ENCODE assay signal across 12 cellular contexts in genomic region chr1:165903672-165904071, GRCh38.
A peak's percentile ranks its signal among the peaks of the same experiment; 100 is the strongest.
DNase-seq lines count a peak whose midpoint lies in the region; ATAC-seq, FAIRE-seq and TF ChIP-seq lines count a peak whose summit lies in the region.
"Had no signal": no experiment of that assay in that cellular context is flagged by ENCODE, and none has a peak within 500 bp of the region (broad histone marks: within the 10 kb centered on the region; RNA-seq: fewer than 3 reads in every experiment).

No MANE protein-coding gene starts in this region.

- peak; percentile 75 for DNase-seq in DMS153 treated with DMSO at 0.1 percent for 48 hours (lab: John Stamatoyannopoulos, UW; ENCODE audit: unreplicated experiment)
- DNase-seq in M059J (ENCODE audit: low read depth) = peak; percentile 93
- peak; percentile 66 for DNase-seq in astrocyte (ENCODE audit: low read depth)
- no peak for DNase-seq in HepG2 (ENCODE audit: low spot score)
- DNase-seq in cerebellum (ENCODE audit: low spot score) = no peak
- no peak for DNase-seq in activated CD4-positive, alpha-beta memory T cell treated with anti-CD3 and anti-CD28 coated beads, Interleukin-2, amount 10 ng/mL, durations not matched to agents 7 days and 5 days
- DNase-seq: hypothalamus, SIG-M5, upper lobe of left lung had no signal

- peaks cover 40% of the 10 kb centered on the region for H3K36me3 Mint-ChIP-seq in astrocyte (ENCODE audit: low read depth, unreplicated experiment)
- H3K36me3 Mint-ChIP-seq in activated CD4-positive, alpha-beta memory T cell treated with anti-CD3 and anti-CD28 coated beads, Interleukin-2, amount 10 ng/mL, durations not matched to agents 7 days and 5 days (ENCODE audit: low read depth) = peaks cover 12% of the 10 kb centered on the region

- TF ChIP-seq EP300 in HepG2 (IDR thresholded peaks at IDR 0.05; ENCODE audit: low read depth in 2 of 2, low read length in 2 of 2) (no peak), HepG2 (CRISPR knock-in tag; IDR thresholded peaks at IDR 0.05; ENCODE audit: borderline replicate concordance) (no peak)

- H3K4me1 Mint-ChIP-seq in astrocyte (ENCODE audit: low read depth, unreplicated experiment) = peaks cover 59% of the 10 kb centered on the region
- H3K4me1 Mint-ChIP-seq in activated CD4-positive, alpha-beta memory T cell treated with anti-CD3 and anti-CD28 coated beads, Interleukin-2, amount 10 ng/mL, durations not matched to agents 7 days and 5 days = peaks cover 6% of the 10 kb centered on the region

- H3K4me2 ChIP-seq in astrocyte (ENCODE audit: low read length) (peak overlapping the region; percentile 19), HepG2 (ENCODE audit: low read depth, low read length) (no peak overlapping the region)

- H3K9ac ChIP-seq in astrocyte (ENCODE audit: low read length) (no peak overlapping the region), HepG2 (ENCODE audit: insufficient read depth, low read depth, low read length) (no peak overlapping the region)

- no peak overlapping the region for H3K4me3 Mint-ChIP-seq in astrocyte (ENCODE audit: unreplicated experiment)
- H3K4me3 Mint-ChIP-seq in activated CD4-positive, alpha-beta memory T cell treated with anti-CD3 and anti-CD28 coated beads, Interleukin-2, amount 10 ng/mL, durations not matched to agents 7 days and 5 days = no peak overlapping the region
- H3K4me3 Mint-ChIP-seq: neural crest cell had no signal

- no TSS peak for BruUV-seq in HepG2 (replicated peaks; lab: Mats Ljungman, UMichigan)

- H3K27ac ChIP-seq in astrocyte (ENCODE audit: low read depth, low read length) (no peak overlapping the region), HepG2 (ENCODE audit: extremely low read length, insufficient read depth, low read length) (peak overlapping the region; percentile 84)
- H3K27ac ChIP-seq: upper lobe of left lung had no signal

- peaks cover 26% of the 10 kb centered on the region for H3K79me2 ChIP-seq in astrocyte (ENCODE audit: insufficient read depth, low read length)
- peaks cover 3% of the 10 kb centered on the region for H3K79me2 ChIP-seq in HepG2 (ENCODE audit: insufficient read depth, low read length)

- H3K4me1 ChIP-seq in astrocyte (ENCODE audit: insufficient read depth, low read length) (peaks cover 37% of the 10 kb centered on the region), HepG2 (ENCODE audit: insufficient read depth, low read length) (peaks cover 89% of the 10 kb centered on the region)

- CTCF ChIA-PET in HepG2 (lab: Yijun Ruan, JAX; ENCODE audit: low intra/inter-chr PET ratio, low total read pairs) = no interaction called here
- CTCF ChIA-PET in activated CD4-positive, alpha-beta memory T cell treated with anti-CD3 and anti-CD28 coated beads, Interleukin-2, amount 10 ng/mL, durations not matched to agents 7 days and 5 days (lab: Charles Lee) = interaction anchor here (1.5 kb wide), 1 partner anchor 10 kb away, joined by 7 read pairs; no protein-coding TSS in a partner anchor

- H3K27me3 Mint-ChIP-seq in astrocyte (ENCODE audit: low read depth, unreplicated experiment) = no peaks in the 10 kb centered on the region
- H3K27me3 Mint-ChIP-seq in activated CD4-positive, alpha-beta memory T cell treated with anti-CD3 and anti-CD28 coated beads, Interleukin-2, amount 10 ng/mL, durations not matched to agents 7 days and 5 days = no peaks in the 10 kb centered on the region

- WGBS in HepG2 (ENCODE audit: low lambda C conversion rate) = 100% methylated on average over 1 of the region's 1 CpG

- H3K9me3 ChIP-seq in astrocyte (ENCODE audit: insufficient read depth, low read depth, low read length) (no peaks in the 10 kb centered on the region), HepG2 (ENCODE audit: low read length) (no peaks in the 10 kb centered on the region)
- H3K9me3 ChIP-seq: upper lobe of left lung had no signal

- H3K9me3 Mint-ChIP-seq in astrocyte (ENCODE audit: unreplicated experiment) = no peaks in the 10 kb centered on the region
- no peaks in the 10 kb centered on the region for H3K9me3 Mint-ChIP-seq in activated CD4-positive, alpha-beta memory T cell treated with anti-CD3 and anti-CD28 coated beads, Interleukin-2, amount 10 ng/mL, durations not matched to agents 7 days and 5 days
- H3K9me3 Mint-ChIP-seq: neural crest cell had no signal

- H2AFZ ChIP-seq in astrocyte (ENCODE audit: low read depth, low read length) (no peak overlapping the region), HepG2 (ENCODE audit: low read length) (no peak overlapping the region)

- POLR2A ChIA-PET in HepG2 (lab: Yijun Ruan, JAX) = interaction anchor here (1.5 kb wide), 1 partner anchor 74 kb away, joined by 4 read pairs; no protein-coding TSS in a partner anchor
- POLR2A ChIA-PET in activated CD4-positive, alpha-beta memory T cell treated with anti-CD3 and anti-CD28 coated beads, Interleukin-2, amount 10 ng/mL, durations not matched to agents 7 days and 5 days (lab: Charles Lee) = interaction anchor here (1.8 kb wide), 1 partner anchor 135 kb away, joined by 4 read pairs; the partner anchor contains the start of gene TMCO1

- FAIRE-seq in astrocyte (lab: Jason Lieb, UNC) (no peak), HepG2 (lab: Jason Lieb, UNC) (no peak)

- no peak for TF ChIP-seq CTCF in astrocyte (IDR thresholded peaks at IDR 0.05; ENCODE audit: insufficient read depth, low read depth, low read length)
- no peak for TF ChIP-seq CTCF in HepG2 (CRISPR knock-in tag; IDR thresholded peaks at IDR 0.05)

- no peak for TF ChIP-seq RAD21 in HepG2 (CRISPR knock-in tag; IDR thresholded peaks at IDR 0.05)

- H4K20me1 ChIP-seq in astrocyte (ENCODE audit: insufficient read depth, low read length) (no peaks in the 10 kb centered on the region), HepG2 (ENCODE audit: insufficient read depth, low read length) (no peaks in the 10 kb centered on the region)

- H3K27me3 ChIP-seq in astrocyte (ENCODE audit: insufficient read depth, low read length) = no peaks in the 10 kb centered on the region
- H3K27me3 ChIP-seq in HepG2 (ENCODE audit: control insufficient read depth in 1 of 2, insufficient read depth in 2 of 2, low read length in 2 of 2) = no peaks in the 10 kb centered on the region
- H3K27me3 ChIP-seq: upper lobe of left lung had no signal

- in situ Hi-C loops in HepG2 (cut with HindIII; ENCODE audit: extremely low pct_ligation_motif_present, low pct_unique_long_range_greater_than_20kb) = loop anchor here (25.0 kb wide), 1 partner anchor 491 kb away; no protein-coding TSS in a partner anchor

- peaks cover 20% of the 10 kb centered on the region for H3K36me3 ChIP-seq in astrocyte (ENCODE audit: insufficient read depth, low read length)
- peaks cover 25 to 59% of the 10 kb centered on the region in 2 experiments for H3K36me3 ChIP-seq in HepG2 (replicated peaks in 1 of 2; ENCODE audit: control insufficient read depth in 1 of 2, insufficient read depth in 2 of 2, low read length in 2 of 2)

- H3K4me3 ChIP-seq in astrocyte (ENCODE audit: insufficient read depth, low read depth, low read length) (no peak overlapping the region), HepG2 (replicated peaks in 1 of 3; ENCODE audit: insufficient read depth in 1 of 3, low read depth in 2 of 3, low read length in 3 of 3) (no peak overlapping the region)
- H3K4me3 ChIP-seq: upper lobe of left lung had no signal

- H3K27ac Mint-ChIP-seq in astrocyte (ENCODE audit: unreplicated experiment) = no peak overlapping the region
- no peak overlapping the region for H3K27ac Mint-ChIP-seq in activated CD4-positive, alpha-beta memory T cell treated with anti-CD3 and anti-CD28 coated beads, Interleukin-2, amount 10 ng/mL, durations not matched to agents 7 days and 5 days

- TF ChIP-seq POLR2A in HepG2 (IDR thresholded peaks at IDR 0.05; ENCODE audit: insufficient read depth in 1 of 2, low read depth in 2 of 2, low read length in 2 of 2) = no peak

- no peak for ATAC-seq in HepG2
- no peak for ATAC-seq in GM21528 (IDR thresholded peaks at IDR 0.05; ENCODE audit: low FRiP score, unreplicated experiment)
- no peak for ATAC-seq in HG03571 (IDR thresholded peaks at IDR 0.05; ENCODE audit: unreplicated experiment)

- intact Hi-C loops in HepG2 (cut with micrococcal nuclease; ENCODE audit: unreplicated experiment) = no loop called here

TF ChIP-seq in HepG2, 621 proteins besides CTCF, POLR2A, EP300 and RAD21 (continues in another document):
- TF ChIP-seq ZNF501 (CRISPR knock-in tag; IDR thresholded peaks at IDR 0.05) = no peak
- TF ChIP-seq ATF1 (CRISPR knock-in tag; IDR thresholded peaks at IDR 0.05) = no peak
- TF ChIP-seq FOSL1 (CRISPR knock-in tag; IDR thresholded peaks at IDR 0.05; ENCODE audit: borderline replicate concordance) = no peak
- no peak for TF ChIP-seq ZBTB49 (CRISPR knock-in tag; IDR thresholded peaks at IDR 0.05; ENCODE audit: borderline replicate concordance)
- no peak for TF ChIP-seq CBX1 (IDR thresholded peaks at IDR 0.05; ENCODE audit: low read depth)
- no peak for TF ChIP-seq PCBP2 (optimal IDR thresholded peaks at IDR 0.05; ENCODE audit: low read depth, low read length, poor library complexity, severe bottlenecking)
- TF ChIP-seq NFIB (CRISPR knock-in tag; IDR thresholded peaks at IDR 0.05; ENCODE audit: borderline replicate concordance) = no peak

Comparison
In these comparisons a context has a peak if more than half of its experiments do, and no peak if none do; other contexts are left out.
1. DNase-seq: peak in DMS153 treated with DMSO at 0.1 percent for 48 hours (single experiment), M059J (single experiment) and astrocyte (single experiment); none in HepG2 (single experiment), cerebellum (single experiment) and activated CD4-positive, alpha-beta memory T cell treated with anti-CD3 and anti-CD28 coated beads, Interleukin-2, amount 10 ng/mL, durations not matched to agents 7 days and 5 days (single experiment).